In genomic region chr3:3499012-3499411, GRCh38 we compare ENCODE assay signal across 27 cellular contexts.
"Had no signal": no experiment of that assay in that cellular context is flagged by ENCODE, and none has a peak within 500 bp of the region (broad histone marks: within the 10 kb centered on the region; RNA-seq: fewer than 3 reads in every experiment).

No MANE protein-coding gene starts in this region.

- H3K4me3 ChIP-seq: pancreas, prostate gland, suprapubic skin, testis, tibial artery, transverse colon, upper lobe of left lung, vagina had no signal

- H3K36me3 ChIP-seq: neutrophil, pancreas, prostate gland, suprapubic skin, tibial artery, transverse colon, upper lobe of left lung, vagina had no signal

- H3K27me3 ChIP-seq: neutrophil, pancreas, suprapubic skin, testis, tibial artery, transverse colon, upper lobe of left lung, vagina had no signal

- ATAC-seq: naive thymus-derived CD8-positive, alpha-beta T cell; natural killer cell treated with Interleukin-12 subunit alpha and Interleukin-12 subunit beta and Interleukin-15 and Interleukin-18, amount 100 ng/mL, for 72 hours; pancreas; right cardiac atrium; sciatic nerve; stimulated activated effector memory CD8-positive, alpha-beta T cell treated with anti-CD3 and anti-CD28 coated beads, Interleukin-12 subunit alpha, Interleukin-12 subunit beta, amount 100 ng/mL, for 72 hours; stimulated activated naive CD8-positive, alpha-beta T cell treated with anti-CD3 and anti-CD28 coated beads, Interleukin-15, amount 100 ng/mL, for 72 hours; stimulated activated naive CD8-positive, alpha-beta T cell treated with anti-CD3 and anti-CD28 coated beads, Interleukin-15, Interleukin-2, amounts not matched to agents 100 U/mL and 50 U/mL, for 24 hours had no signal

- DNase-seq: naive B cell; naive thymus-derived CD8-positive, alpha-beta T cell; nephron progenitor cell; nucleus accumbens; pancreas; right cardiac atrium; small intestine; stimulated activated CD4-positive, alpha-beta T cell treated with anti-CD3 and anti-CD28 coated beads, Interleukin-15, amount 100 ng/mL, for 24 hours; stimulated activated CD4-positive, alpha-beta T cell treated with anti-CD3 and anti-CD28 coated beads, Interleukin-2, amount 100 ng/mL, for 24 hours; stimulated activated CD4-positive, alpha-beta T cell treated with anti-CD3 and anti-CD28 coated beads, Interleukin-2, amount 100 ng/mL, for 48 hours; stimulated activated CD4-positive, alpha-beta T cell treated with anti-CD3 and anti-CD28 coated beads, Interleukin-4, amount 100 ng/mL, for 24 hours; stimulated activated naive CD4-positive, alpha-beta T cell; stimulated activated naive CD8-positive, alpha-beta T cell treated with anti-CD3 and anti-CD28 coated beads, Interleukin-15, amount 100 ng/mL, for 72 hours; stimulated activated naive CD8-positive, alpha-beta T cell treated with anti-CD3 and anti-CD28 coated beads, Interleukin-15, Interleukin-2, amounts not matched to agents 100 U/mL and 50 U/mL, for 24 hours; substantia nigra; testis; tibial artery; transverse colon; upper lobe of left lung had no signal

- H3K27ac ChIP-seq: neutrophil, pancreas, prostate gland, suprapubic skin, testis, tibial artery, transverse colon, upper lobe of left lung, vagina had no signal

- H3K9me3 ChIP-seq: neutrophil, pancreas, prostate gland, suprapubic skin, testis, tibial artery, transverse colon, upper lobe of left lung, vagina had no signal

- FAIRE-seq: pancreas, small intestine, urothelium cell line had no signal

- H3K4me1 ChIP-seq: pancreas, prostate gland, suprapubic skin, testis, tibial artery, transverse colon, upper lobe of left lung, vagina had no signal
